25 cellular contexts compared by ENCODE assay signal in the genomic region with DNA sequence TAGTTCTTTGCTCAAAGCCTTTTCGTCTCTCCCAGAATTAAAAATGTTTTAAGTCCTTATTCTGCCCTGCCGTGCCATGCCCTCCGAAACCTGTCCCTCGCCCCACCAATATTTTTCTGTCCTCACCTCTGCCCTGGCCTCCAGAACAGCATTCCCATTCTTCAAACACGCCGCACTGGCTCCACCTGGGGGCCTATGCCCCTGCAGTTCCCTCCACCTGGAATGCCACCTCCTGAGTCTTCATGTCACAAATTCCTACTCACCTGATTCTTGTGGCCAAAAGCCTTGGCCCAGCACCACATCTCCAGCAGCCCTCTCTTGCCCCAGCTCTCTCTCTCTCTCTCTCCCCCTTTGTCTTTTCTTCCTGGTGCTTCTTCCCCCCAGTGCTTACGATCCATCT.
DNase-seq lines count a peak whose midpoint lies in the region; TF ChIP-seq lines count a peak whose summit lies in the region.
"Had no signal": no experiment of that assay in that cellular context is flagged by ENCODE, and none has a peak within 500 bp of the region (broad histone marks: within the 10 kb centered on the region; RNA-seq: fewer than 3 reads in every experiment).

No MANE protein-coding gene starts in this region.

- no peaks in the 10 kb centered on the region for H3K36me3 Mint-ChIP-seq in endodermal cell (ENCODE audit: low read depth)
- H3K36me3 Mint-ChIP-seq in nephron progenitor cell (ENCODE audit: low read depth) = no peaks in the 10 kb centered on the region
- H3K36me3 Mint-ChIP-seq: activated naive CD4-positive, alpha-beta T cell treated with anti-CD3 and anti-CD28 coated beads, Interleukin-2, amount 10 ng/mL, durations not matched to agents 7 days and 5 days had no signal

- H3K4me1 ChIP-seq in endodermal cell (ENCODE audit: control insufficient read depth, insufficient read depth, low read length) = peaks cover 3% of the 10 kb centered on the region
- H3K4me1 ChIP-seq: BE2C had no signal

- H3K4me1 Mint-ChIP-seq in endodermal cell (peaks cover 30% of the 10 kb centered on the region), nephron progenitor cell (peaks cover 21% of the 10 kb centered on the region)
- H3K4me1 Mint-ChIP-seq: activated naive CD4-positive, alpha-beta T cell treated with anti-CD3 and anti-CD28 coated beads, Interleukin-2, amount 10 ng/mL, durations not matched to agents 7 days and 5 days; stimulated activated naive CD8-positive, alpha-beta T cell treated with anti-CD3 and anti-CD28 coated beads, Interleukin-15, amount 100 ng/mL, for 72 hours had no signal

- peak; percentile 71 for TF ChIP-seq CTCF in endodermal cell (conservative IDR thresholded peaks at IDR 0.05)
- no peak for TF ChIP-seq CTCF in nephron progenitor cell (IDR thresholded peaks at IDR 0.05)

- H3K4me3 Mint-ChIP-seq in endodermal cell = no peak overlapping the region
- no peak overlapping the region for H3K4me3 Mint-ChIP-seq in nephron progenitor cell
- H3K4me3 Mint-ChIP-seq: activated naive CD4-positive, alpha-beta T cell treated with anti-CD3 and anti-CD28 coated beads, Interleukin-2, amount 10 ng/mL, durations not matched to agents 7 days and 5 days; stimulated activated naive CD8-positive, alpha-beta T cell treated with anti-CD3 and anti-CD28 coated beads, Interleukin-15, amount 100 ng/mL, for 72 hours had no signal

- TF ChIP-seq RAD21 in Ishikawa (IDR thresholded peaks at IDR 0.05; ENCODE audit: low read depth) = peak; percentile 26; the same call in 1 of the 2 replicates

- H3K36me3 ChIP-seq in endodermal cell (ENCODE audit: control insufficient read depth, insufficient read depth, low read length) = no peaks in the 10 kb centered on the region
- H3K36me3 ChIP-seq: BE2C, breast epithelium, SJSA1, tibial artery had no signal

- DNase-seq in ELF-1 (ENCODE audit: low read depth, low spot score) = peak; percentile 54
- peak; percentile 87 for DNase-seq in endodermal cell
- no peak for DNase-seq in nephron progenitor cell
- no peak for DNase-seq in EL
- DNase-seq in NCI-H2107 treated with DMSO at 0.1 percent for 48 hours (lab: John Stamatoyannopoulos, UW; ENCODE audit: unreplicated experiment) = no peak
- no peak for DNase-seq in activated naive CD4-positive, alpha-beta T cell treated with anti-CD3 and anti-CD28 coated beads, Interleukin-2, amount 50 U/mL, for 16 hours
- DNase-seq in retina = no peak
- DNase-seq: ACHN; activated CD4-positive, alpha-beta T cell treated with anti-CD3 and anti-CD28 coated beads, Interleukin-2, amount 50 U/mL, for 4 hours; activated naive CD4-positive, alpha-beta T cell treated with anti-CD3 and anti-CD28 coated beads, Interleukin-2, amount 10 ng/mL, durations not matched to agents 7 days and 5 days; amygdala; BE2C; DMS53; GDM1; kidney; NCI-H1694 treated with DMSO at 0.1 percent for 48 hours; NCI-H526 treated with DMSO at 0.1 percent for 48 hours; stimulated activated naive CD8-positive, alpha-beta T cell treated with anti-CD3 and anti-CD28 coated beads, Interleukin-15, amount 100 ng/mL, for 72 hours; tibial artery had no signal

- no peaks in the 10 kb centered on the region for H3K27me3 ChIP-seq in endodermal cell (ENCODE audit: control insufficient read depth, insufficient read depth, low read length, poor library complexity, severe bottlenecking)
- H3K27me3 ChIP-seq: BE2C, breast epithelium, SJSA1, tibial artery had no signal

- H3K9me3 Mint-ChIP-seq in endodermal cell (no peaks in the 10 kb centered on the region), nephron progenitor cell (no peaks in the 10 kb centered on the region)
- H3K9me3 Mint-ChIP-seq: activated naive CD4-positive, alpha-beta T cell treated with anti-CD3 and anti-CD28 coated beads, Interleukin-2, amount 10 ng/mL, durations not matched to agents 7 days and 5 days; stimulated activated naive CD8-positive, alpha-beta T cell treated with anti-CD3 and anti-CD28 coated beads, Interleukin-15, amount 100 ng/mL, for 72 hours had no signal

- H3K4me3 ChIP-seq in endodermal cell (ENCODE audit: low read length) = no peak overlapping the region
- H3K4me3 ChIP-seq: breast epithelium, SJSA1, tibial artery had no signal

- TF ChIP-seq EP300 in Ishikawa (IDR thresholded peaks at IDR 0.05; ENCODE audit: borderline replicate concordance) = no peak

- H3K9me3 ChIP-seq in endodermal cell (ENCODE audit: control insufficient read depth, low read length) = no peaks in the 10 kb centered on the region
- H3K9me3 ChIP-seq: BE2C, breast epithelium, SJSA1, tibial artery had no signal

- H3K27ac Mint-ChIP-seq in endodermal cell (peak overlapping the region; percentile 4), nephron progenitor cell (peak overlapping the region; percentile 60)
- H3K27ac Mint-ChIP-seq: activated naive CD4-positive, alpha-beta T cell treated with anti-CD3 and anti-CD28 coated beads, Interleukin-2, amount 10 ng/mL, durations not matched to agents 7 days and 5 days; progenitor cell of endocrine pancreas had no signal

- H3K27ac ChIP-seq in endodermal cell (ENCODE audit: low read depth, low read length) = no peak overlapping the region
- H3K27ac ChIP-seq: breast epithelium, epithelial cell of prostate, HL-60, SJSA1 had no signal

- 82 to 89% methylated on average over 6 to 7 of the region's 7 CpGs for WGBS in endodermal cell (ENCODE audit: insufficient coverage in 1 of 2, insufficient read length in 1 of 2), 2 experiments

- no peaks in the 10 kb centered on the region for H3K27me3 Mint-ChIP-seq in endodermal cell (ENCODE audit: insufficient read depth)
- H3K27me3 Mint-ChIP-seq in nephron progenitor cell (ENCODE audit: low read depth, poor library complexity) = peaks cover 3% of the 10 kb centered on the region
- H3K27me3 Mint-ChIP-seq: activated naive CD4-positive, alpha-beta T cell treated with anti-CD3 and anti-CD28 coated beads, Interleukin-2, amount 10 ng/mL, durations not matched to agents 7 days and 5 days; progenitor cell of endocrine pancreas had no signal

- H3K9ac ChIP-seq in endodermal cell (ENCODE audit: extremely low read depth, low read length, poor library complexity, severe bottlenecking) = no peak overlapping the region

TF ChIP-seq in Ishikawa, 13 proteins besides CTCF, POLR2A, EP300 and RAD21:
- TF ChIP-seq CREB1 (IDR thresholded peaks at IDR 0.05; ENCODE audit: low read depth) = no peak
- TF ChIP-seq TAF1 (IDR thresholded peaks at IDR 0.05; ENCODE audit: low read depth) = no peak
- no peak for TF ChIP-seq FOXM1 (IDR thresholded peaks at IDR 0.05; ENCODE audit: borderline replicate concordance, low read depth)
- TF ChIP-seq, protein P1, sequence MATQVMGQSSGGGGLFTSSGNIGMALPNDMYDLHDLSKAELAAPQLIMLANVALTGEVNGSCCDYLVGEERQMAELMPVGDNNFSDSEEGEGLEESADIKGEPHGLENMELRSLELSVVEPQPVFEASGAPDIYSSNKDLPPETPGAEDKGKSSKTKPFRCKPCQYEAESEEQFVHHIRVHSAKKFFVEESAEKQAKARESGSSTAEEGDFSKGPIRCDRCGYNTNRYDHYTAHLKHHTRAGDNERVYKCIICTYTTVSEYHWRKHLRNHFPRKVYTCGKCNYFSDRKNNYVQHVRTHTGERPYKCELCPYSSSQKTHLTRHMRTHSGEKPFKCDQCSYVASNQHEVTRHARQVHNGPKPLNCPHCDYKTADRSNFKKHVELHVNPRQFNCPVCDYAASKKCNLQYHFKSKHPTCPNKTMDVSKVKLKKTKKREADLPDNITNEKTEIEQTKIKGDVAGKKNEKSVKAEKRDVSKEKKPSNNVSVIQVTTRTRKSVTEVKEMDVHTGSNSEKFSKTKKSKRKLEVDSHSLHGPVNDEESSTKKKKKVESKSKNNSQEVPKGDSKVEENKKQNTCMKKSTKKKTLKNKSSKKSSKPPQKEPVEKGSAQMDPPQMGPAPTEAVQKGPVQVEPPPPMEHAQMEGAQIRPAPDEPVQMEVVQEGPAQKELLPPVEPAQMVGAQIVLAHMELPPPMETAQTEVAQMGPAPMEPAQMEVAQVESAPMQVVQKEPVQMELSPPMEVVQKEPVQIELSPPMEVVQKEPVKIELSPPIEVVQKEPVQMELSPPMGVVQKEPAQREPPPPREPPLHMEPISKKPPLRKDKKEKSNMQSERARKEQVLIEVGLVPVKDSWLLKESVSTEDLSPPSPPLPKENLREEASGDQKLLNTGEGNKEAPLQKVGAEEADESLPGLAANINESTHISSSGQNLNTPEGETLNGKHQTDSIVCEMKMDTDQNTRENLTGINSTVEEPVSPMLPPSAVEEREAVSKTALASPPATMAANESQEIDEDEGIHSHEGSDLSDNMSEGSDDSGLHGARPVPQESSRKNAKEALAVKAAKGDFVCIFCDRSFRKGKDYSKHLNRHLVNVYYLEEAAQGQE (IDR thresholded peaks at IDR 0.05; ENCODE audit: low read depth) = no peak
- no peak for TF ChIP-seq TCF12 (IDR thresholded peaks at IDR 0.05; ENCODE audit: low read depth)
- no peak for TF ChIP-seq EGR1 (IDR thresholded peaks at IDR 0.05)
- no peak for TF ChIP-seq TEAD4 (IDR thresholded peaks at IDR 0.05)
- no peak for TF ChIP-seq NFIC (IDR thresholded peaks at IDR 0.05)
- TF ChIP-seq YY1 (IDR thresholded peaks at IDR 0.05; ENCODE audit: low read depth) = no peak
- TF ChIP-seq CEBPB (IDR thresholded peaks at IDR 0.05) = no peak
- TF ChIP-seq, protein P2, sequence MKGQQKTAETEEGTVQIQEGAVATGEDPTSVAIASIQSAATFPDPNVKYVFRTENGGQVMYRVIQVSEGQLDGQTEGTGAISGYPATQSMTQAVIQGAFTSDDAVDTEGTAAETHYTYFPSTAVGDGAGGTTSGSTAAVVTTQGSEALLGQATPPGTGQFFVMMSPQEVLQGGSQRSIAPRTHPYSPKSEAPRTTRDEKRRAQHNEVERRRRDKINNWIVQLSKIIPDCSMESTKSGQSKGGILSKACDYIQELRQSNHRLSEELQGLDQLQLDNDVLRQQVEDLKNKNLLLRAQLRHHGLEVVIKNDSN (IDR thresholded peaks at IDR 0.05) = no peak
- TF ChIP-seq, protein P3, sequence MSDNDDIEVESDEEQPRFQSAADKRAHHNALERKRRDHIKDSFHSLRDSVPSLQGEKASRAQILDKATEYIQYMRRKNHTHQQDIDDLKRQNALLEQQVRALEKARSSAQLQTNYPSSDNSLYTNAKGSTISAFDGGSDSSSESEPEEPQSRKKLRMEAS (IDR thresholded peaks at IDR 0.05) = no peak

Comparison
In these comparisons a context has a peak if more than half of its experiments do, and no peak if none do; other contexts are left out.
1. DNase-seq: peak in ELF-1 (single experiment) and endodermal cell (single experiment); none in nephron progenitor cell (single experiment), EL (single experiment), NCI-H2107 treated with DMSO at 0.1 percent for 48 hours (single experiment), activated naive CD4-positive, alpha-beta T cell treated with anti-CD3 and anti-CD28 coated beads, Interleukin-2, amount 50 U/mL, for 16 hours (single experiment) and retina (single experiment).